1 cellular context compared by ENCODE assay signal in genomic region chr3:174958671-174959328, GRCh38.
TF ChIP-seq lines count a peak whose summit lies in the region.

No MANE protein-coding gene starts in this region.

TF ChIP-seq in IMR-90, 13 proteins besides CTCF, POLR2A, EP300 and RAD21:
- no peak for TF ChIP-seq MAZ (IDR thresholded peaks at IDR 0.05; ENCODE audit: borderline replicate concordance, low read depth, low read length)
- no peak for TF ChIP-seq CHD1 (IDR thresholded peaks at IDR 0.05; ENCODE audit: low read depth, low read length)
- no peak for TF ChIP-seq USF2 (IDR thresholded peaks at IDR 0.05; ENCODE audit: low read depth, low read length)
- no peak for TF ChIP-seq CEBPB (IDR thresholded peaks at IDR 0.05; ENCODE audit: low read depth, low read length)
- TF ChIP-seq NFE2L2 (IDR thresholded peaks at IDR 0.05; ENCODE audit: low read depth, low read length) = no peak
- no peak for TF ChIP-seq MAFK (IDR thresholded peaks at IDR 0.05; ENCODE audit: low read depth, low read length)
- TF ChIP-seq BHLHE40 (IDR thresholded peaks at IDR 0.05; ENCODE audit: low read depth, low read length) = no peak
- TF ChIP-seq RFX5 (IDR thresholded peaks at IDR 0.05; ENCODE audit: low read depth, low read length) = no peak
- TF ChIP-seq ELK1 (IDR thresholded peaks at IDR 0.05; ENCODE audit: borderline replicate concordance, low read depth, low read length) = no peak
